19 cellular contexts compared by ENCODE assay signal in genomic region chr14:101600336-101600890, GRCh38. TPM values are rescaled to one million over a fixed set of nuclear protein-coding genes. Genes with fewer than 3 reads are reported as not detected.
"Had no signal": no experiment of that assay in that cellular context is flagged by ENCODE, and none has a peak within 500 bp of the region (broad histone marks: within the 10 kb centered on the region; RNA-seq: fewer than 3 reads in every experiment).

No MANE protein-coding gene starts in this region.

- H3K27me3 ChIP-seq: brain microvascular endothelial cell, pancreas, upper lobe of left lung had no signal

- H3K4me3 ChIP-seq: mucosa of descending colon, pancreas, thoracic aorta, upper lobe of left lung had no signal

- H3K4me1 ChIP-seq: pancreas had no signal

- H3K9me3 Mint-ChIP-seq: dendritic cell treated with granulocyte-macrophage colony-stimulating factor and Interleukin-4, amounts not matched to agents 40 ng/mL and 50 ng/mL, for 4 days; immature natural killer cell had no signal

- H3K4me3 Mint-ChIP-seq: activated B cell treated with CpG ODN at 0.5 μM for 24 hours; activated CD4-positive, alpha-beta T cell treated with anti-CD3 and anti-CD28 coated beads, Interleukin-2, amount 10 ng/mL, durations not matched to agents 24 days and 14 days; activated T-helper 1 cell treated with anti-CD3 and anti-CD28 coated beads, Interleukin-12 subunit alpha, Interleukin-12 subunit beta, Interleukin-2, Interleukin-4 antibody, amounts not matched to agents 30 ng/mL and 10 ng/mL and 1 ng/mL, durations not matched to agents 14 hours and 24 hours and 36 hours; dendritic cell treated with granulocyte-macrophage colony-stimulating factor and Interleukin-4, amounts not matched to agents 40 ng/mL and 50 ng/mL, for 4 days; immature natural killer cell; neural crest cell; stimulated activated naive B cell treated with anti-CD40 and anti-IgM and Interleukin-4, amounts not matched to agents 10 μg/mL and 1 μg/mL and 100 μg/mL, for 72 hours had no signal

- H3K4me1 Mint-ChIP-seq: neural crest cell had no signal

- ATAC-seq: mucosa of descending colon; pancreas; sciatic nerve; stimulated activated naive B cell treated with anti-CD40 and anti-IgM and Interleukin-4, amounts not matched to agents 10 μg/mL and 1 μg/mL and 100 μg/mL, for 72 hours had no signal

- H3K27ac ChIP-seq: brain microvascular endothelial cell, pancreas, thoracic aorta, upper lobe of left lung had no signal

- DNase-seq: activated CD4-positive, alpha-beta T cell treated with anti-CD3 and anti-CD28 coated beads, Interleukin-2, amount 10 ng/mL, durations not matched to agents 24 days and 14 days; activated naive CD4-positive, alpha-beta T cell; brain microvascular endothelial cell; effector memory CD4-positive, alpha-beta T cell; immature natural killer cell; mesenchymal stem cell; naive B cell; stimulated activated CD4-positive, alpha-beta T cell treated with anti-CD3 and anti-CD28 coated beads, Interleukin-4, amount 100 ng/mL, for 4 hours; stimulated activated naive B cell treated with anti-CD40 and anti-IgM and Interleukin-4, amounts not matched to agents 10 μg/mL and 1 μg/mL and 100 μg/mL, for 72 hours; upper lobe of left lung had no signal

- H3K27me3 Mint-ChIP-seq: activated CD4-positive, alpha-beta T cell treated with anti-CD3 and anti-CD28 coated beads, Interleukin-2, amount 10 ng/mL, durations not matched to agents 24 days and 14 days had no signal

- H3K9me3 ChIP-seq: mucosa of descending colon, pancreas, thoracic aorta, upper lobe of left lung had no signal

- H3K27ac Mint-ChIP-seq: activated B cell treated with CpG ODN at 0.5 μM for 24 hours; activated CD4-positive, alpha-beta T cell treated with anti-CD3 and anti-CD28 coated beads, Interleukin-2, amount 10 ng/mL, durations not matched to agents 24 days and 14 days; activated T-helper 1 cell treated with anti-CD3 and anti-CD28 coated beads, Interleukin-12 subunit alpha, Interleukin-12 subunit beta, Interleukin-2, Interleukin-4 antibody, amounts not matched to agents 30 ng/mL and 10 ng/mL and 1 ng/mL, durations not matched to agents 14 hours and 24 hours and 36 hours; dendritic cell treated with granulocyte-macrophage colony-stimulating factor and Interleukin-4, amounts not matched to agents 40 ng/mL and 50 ng/mL, for 4 days; immature natural killer cell; stimulated activated naive B cell treated with anti-CD40 and anti-IgM and Interleukin-4, amounts not matched to agents 10 μg/mL and 1 μg/mL and 100 μg/mL, for 72 hours had no signal

- H3K36me3 ChIP-seq: brain microvascular endothelial cell, pancreas, thoracic aorta, upper lobe of left lung had no signal

RNA-seq across cellular contexts. Expression of gene DIO3, which starts 39.1 kb away (rescaled TPM):
- polyA plus RNA-seq: endothelial cell of umbilical vein, immature natural killer cell had no signal
